8 cellular contexts compared by ENCODE assay signal in the genomic region with DNA sequence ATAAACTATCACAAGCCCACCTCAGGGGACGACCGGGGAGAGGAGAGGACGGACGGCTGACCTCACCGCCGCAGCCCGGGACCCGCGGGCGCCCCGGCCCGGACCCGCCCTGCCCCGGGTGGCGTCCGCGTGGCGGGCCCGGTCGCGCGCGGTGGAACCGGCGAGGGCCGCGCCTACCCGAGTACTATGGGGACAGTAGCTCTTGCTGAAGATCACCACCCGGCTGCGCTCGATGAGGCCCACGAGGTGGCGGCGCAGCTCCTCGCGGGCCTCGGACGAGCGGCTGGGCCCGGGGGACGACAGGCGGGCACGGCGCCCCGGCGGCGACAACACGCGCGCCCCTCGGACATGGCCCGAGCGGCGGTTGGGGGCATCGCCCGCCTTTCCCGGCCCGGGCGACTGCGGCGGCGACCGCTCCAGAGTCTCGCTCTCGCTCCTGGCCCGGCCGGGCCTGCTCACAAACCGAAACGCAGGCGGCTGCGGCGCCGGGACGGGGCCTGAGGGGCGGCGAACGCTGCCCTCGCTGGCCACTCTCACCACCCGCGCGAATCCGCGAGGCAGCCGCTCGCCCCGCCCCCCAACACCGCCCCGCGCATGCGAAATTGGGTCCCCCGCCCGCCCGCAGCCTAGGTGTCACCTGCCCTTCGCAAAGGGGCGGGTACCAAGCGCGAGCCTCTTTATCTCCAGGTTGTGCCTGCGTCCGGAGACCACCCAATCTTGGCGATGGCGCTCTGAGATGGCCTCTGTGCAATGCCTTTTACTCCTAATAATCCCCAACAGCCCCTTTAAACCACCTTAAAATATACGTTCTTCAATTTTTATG. TPM values are rescaled to one million over a fixed set of nuclear protein-coding genes. Genes with fewer than 3 reads are reported as not detected.
DNase-seq lines count a peak whose midpoint lies in the region; ATAC-seq and TF ChIP-seq lines count a peak whose summit lies in the region.

Gene TXNRD3 (minus strand): TSS at position 554 of the 823 bp plus-strand sequence.

- H3K36me3 ChIP-seq in Caco-2 (ENCODE audit: control insufficient read depth, insufficient read depth, low read length), result no peaks in the 10 kb centered on the region
- no peaks in the 10 kb centered on the region for H3K36me3 ChIP-seq in left ventricle myocardium inferior
- H3K36me3 ChIP-seq in tibial artery, result no peaks in the 10 kb centered on the region

- peaks cover 5% of the 10 kb centered on the region for H3K36me3 Mint-ChIP-seq in Caco-2 (ENCODE audit: insufficient read depth, unreplicated experiment)

- H3K27me3 ChIP-seq in Caco-2 (replicated peaks; ENCODE audit: control insufficient read depth, insufficient read depth, low read length) (no peaks in the 10 kb centered on the region), left ventricle myocardium inferior (ENCODE audit: low read depth) (peaks cover 9% of the 10 kb centered on the region), tibial artery (peaks cover 0 to 11% of the 10 kb centered on the region in 2 donors)

- intact Hi-C loops in Caco-2 (cut with micrococcal nuclease; ENCODE audit: unreplicated experiment), result loop anchor here (10.0 kb wide), 1 partner anchor 130 kb away; the partner anchor contains the start of gene CHST13
- intact Hi-C loops in left ventricle myocardium inferior (cut with micrococcal nuclease), result no loop called here
- intact Hi-C loops in posterior vena cava (cut with DNase I), result no loop called here
- intact Hi-C loops in tibial artery (cut with DNase I; ENCODE audit: low total_unique reads), result no loop called here

- DNase-seq in Caco-2 (peak; percentile 87 to 92), LNCaP clone FGC (ENCODE audit: low read depth) (no peak), T follicular helper cell (ENCODE audit: low read depth) (peak; percentile 53), amniotic epithelial cell (ENCODE audit: low read depth) (peak; percentile 56), left ventricle myocardium inferior (peak; percentile 87), posterior vena cava (ENCODE audit: low spot score) (peak; percentile 92), tibial artery (peak; percentile 71 to 88)

- H3K4me3 ChIP-seq in Caco-2 (ENCODE audit: low read depth, low read length), result peak within 1 kb of the TSS; percentile 46
- H3K4me3 ChIP-seq in LNCaP clone FGC (ENCODE audit: low read depth, low read length), result peak within 1 kb of the TSS; percentile 65
- H3K4me3 ChIP-seq in left ventricle myocardium inferior, result peak within 1 kb of the TSS; percentile 83
- H3K4me3 ChIP-seq in tibial artery, result peak within 1 kb of the TSS; percentile 75 to 94

- BruUV-seq in Caco-2 (replicated peaks; lab: Mats Ljungman, UMichigan), result no TSS peak

- no peak for ATAC-seq in GM21381 (IDR thresholded peaks at IDR 0.05; ENCODE audit: unreplicated experiment)

- peak within 1 kb of the TSS; percentile 78 for H3K4me3 Mint-ChIP-seq in Caco-2 (ENCODE audit: unreplicated experiment)

- no peaks in the 10 kb centered on the region for H3K9me3 Mint-ChIP-seq in Caco-2 (ENCODE audit: unreplicated experiment)

- H3K27me3 Mint-ChIP-seq in Caco-2 (ENCODE audit: insufficient read depth, unreplicated experiment), result peaks cover 3% of the 10 kb centered on the region

- H3K4me1 Mint-ChIP-seq in Caco-2 (ENCODE audit: low read depth, unreplicated experiment), result no peaks in the 10 kb centered on the region

- no peak within 1 kb of the TSS for H3K27ac Mint-ChIP-seq in Caco-2 (ENCODE audit: unreplicated experiment)

- H3K9me3 ChIP-seq in Caco-2 (no peaks in the 10 kb centered on the region), left ventricle myocardium inferior (replicated peaks) (no peaks in the 10 kb centered on the region), tibial artery (no peaks in the 10 kb centered on the region)

- TF ChIP-seq CTCF in Caco-2 (IDR thresholded peaks at IDR 0.05; ENCODE audit: insufficient read depth in 1 of 2, low read depth in 1 of 2, low read length in 1 of 2, severe bottlenecking in 1 of 2, unreplicated experiment in 1 of 2), result no peak
- TF ChIP-seq CTCF in LNCaP clone FGC (IDR thresholded peaks at IDR 0.05; ENCODE audit: control insufficient read depth, extremely low read depth, insufficient read depth), result peak; percentile 38
- TF ChIP-seq CTCF in left ventricle myocardium inferior (IDR thresholded peaks at IDR 0.05; ENCODE audit: borderline replicate concordance), result peak; percentile 38
- peak in 1 of 2 experiments; percentile 4 for TF ChIP-seq CTCF in tibial artery (IDR thresholded peaks at IDR 0.05)

- H3K4me1 ChIP-seq in Caco-2 (no peaks in the 10 kb centered on the region), left ventricle myocardium inferior (peaks cover 14% of the 10 kb centered on the region), tibial artery (peaks cover 0 to 9% (median 3%) of the 10 kb centered on the region in 4 donors)

- H3K27ac ChIP-seq in left ventricle myocardium inferior (replicated peaks), result peak within 1 kb of the TSS; percentile 90
- peak within 1 kb of the TSS; percentile 80 to 89 for H3K27ac ChIP-seq in tibial artery

- CTCF ChIA-PET in Caco-2 (lab: Charles Lee), result no interaction called here

- POLR2A ChIA-PET in Caco-2 (lab: Charles Lee), result no interaction called here

RNA-seq across cellular contexts. Expression of gene TXNRD3, which starts in this region (rescaled TPM):
- 11.1 and 11.4 TPM in 2 replicates for total RNA-seq in Caco-2 (2022)
- 4.1 TPM for total RNA-seq in left ventricle myocardium inferior
- 10 to 100 TPM in 1 of 2 donors, 1 to 10 TPM in 1; 7.4 to 12.1 TPM for total RNA-seq in posterior vena cava

Comparison
In these comparisons a context has a peak if more than half of its experiments do, and no peak if none do; other contexts are left out.
1. CTCF ChIP-seq: peak in LNCaP clone FGC (single experiment) and left ventricle myocardium inferior (single experiment); none in Caco-2 (0 of 2).
2. Peak in every context shown above with its lines, with median percentiles within 50 percentile points of each other: H3K4me3 ChIP-seq.